1 cellular context compared by ENCODE assay signal in the genomic region with DNA sequence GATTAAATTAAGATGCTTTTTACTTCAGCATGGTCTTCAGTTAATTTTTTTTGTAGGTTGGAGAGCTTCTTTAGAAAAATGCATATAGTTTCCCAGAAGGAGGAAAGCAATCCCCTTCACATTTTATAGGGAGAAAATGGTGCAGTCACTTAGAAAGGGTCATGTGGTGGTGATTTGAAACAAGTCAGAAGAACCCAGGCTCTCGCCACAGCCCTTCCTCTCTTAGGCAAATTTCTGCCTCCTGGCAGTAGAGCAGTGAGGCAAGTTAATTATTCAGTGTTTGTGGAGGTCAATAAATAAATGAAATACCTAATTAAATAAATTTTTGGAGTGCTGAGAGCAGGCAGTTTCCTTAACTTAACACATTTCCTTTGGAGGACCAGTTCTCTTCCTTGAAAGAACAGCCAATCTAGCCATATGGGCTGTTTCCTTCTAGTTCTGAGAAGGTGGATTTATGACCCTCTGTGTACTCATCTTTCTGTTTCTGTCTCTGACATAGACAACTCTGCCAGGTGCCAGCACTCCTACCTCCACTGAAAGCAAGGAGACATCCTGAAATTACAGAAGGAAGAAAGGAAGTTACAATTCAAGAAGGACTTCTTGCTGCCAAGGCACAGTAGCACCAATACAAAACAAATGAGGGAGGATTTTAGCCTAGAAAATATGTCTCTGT.
TF ChIP-seq lines count a peak whose summit lies in the region.

No MANE protein-coding gene starts in this region.

TF ChIP-seq in WTC11, 78 proteins besides CTCF, POLR2A, EP300 and RAD21 (continued from another document):
- TF ChIP-seq, protein P1, sequence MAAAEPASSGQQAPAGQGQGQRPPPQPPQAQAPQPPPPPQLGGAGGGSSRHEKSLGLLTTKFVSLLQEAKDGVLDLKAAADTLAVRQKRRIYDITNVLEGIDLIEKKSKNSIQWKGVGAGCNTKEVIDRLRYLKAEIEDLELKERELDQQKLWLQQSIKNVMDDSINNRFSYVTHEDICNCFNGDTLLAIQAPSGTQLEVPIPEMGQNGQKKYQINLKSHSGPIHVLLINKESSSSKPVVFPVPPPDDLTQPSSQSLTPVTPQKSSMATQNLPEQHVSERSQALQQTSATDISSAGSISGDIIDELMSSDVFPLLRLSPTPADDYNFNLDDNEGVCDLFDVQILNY (CRISPR knock-in tag; IDR thresholded peaks at IDR 0.05): no peak
- TF ChIP-seq, protein P2, sequence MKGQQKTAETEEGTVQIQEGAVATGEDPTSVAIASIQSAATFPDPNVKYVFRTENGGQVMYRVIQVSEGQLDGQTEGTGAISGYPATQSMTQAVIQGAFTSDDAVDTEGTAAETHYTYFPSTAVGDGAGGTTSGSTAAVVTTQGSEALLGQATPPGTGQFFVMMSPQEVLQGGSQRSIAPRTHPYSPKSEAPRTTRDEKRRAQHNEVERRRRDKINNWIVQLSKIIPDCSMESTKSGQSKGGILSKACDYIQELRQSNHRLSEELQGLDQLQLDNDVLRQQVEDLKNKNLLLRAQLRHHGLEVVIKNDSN (CRISPR knock-in tag; IDR thresholded peaks at IDR 0.05): no peak
- TF ChIP-seq TEAD4 (CRISPR knock-in tag; IDR thresholded peaks at IDR 0.05): no peak
- TF ChIP-seq CREM (CRISPR knock-in tag; IDR thresholded peaks at IDR 0.05): no peak
- no peak for TF ChIP-seq GTF2I (CRISPR knock-in tag; conservative IDR thresholded peaks at IDR 0.05)
- TF ChIP-seq, protein P3, sequence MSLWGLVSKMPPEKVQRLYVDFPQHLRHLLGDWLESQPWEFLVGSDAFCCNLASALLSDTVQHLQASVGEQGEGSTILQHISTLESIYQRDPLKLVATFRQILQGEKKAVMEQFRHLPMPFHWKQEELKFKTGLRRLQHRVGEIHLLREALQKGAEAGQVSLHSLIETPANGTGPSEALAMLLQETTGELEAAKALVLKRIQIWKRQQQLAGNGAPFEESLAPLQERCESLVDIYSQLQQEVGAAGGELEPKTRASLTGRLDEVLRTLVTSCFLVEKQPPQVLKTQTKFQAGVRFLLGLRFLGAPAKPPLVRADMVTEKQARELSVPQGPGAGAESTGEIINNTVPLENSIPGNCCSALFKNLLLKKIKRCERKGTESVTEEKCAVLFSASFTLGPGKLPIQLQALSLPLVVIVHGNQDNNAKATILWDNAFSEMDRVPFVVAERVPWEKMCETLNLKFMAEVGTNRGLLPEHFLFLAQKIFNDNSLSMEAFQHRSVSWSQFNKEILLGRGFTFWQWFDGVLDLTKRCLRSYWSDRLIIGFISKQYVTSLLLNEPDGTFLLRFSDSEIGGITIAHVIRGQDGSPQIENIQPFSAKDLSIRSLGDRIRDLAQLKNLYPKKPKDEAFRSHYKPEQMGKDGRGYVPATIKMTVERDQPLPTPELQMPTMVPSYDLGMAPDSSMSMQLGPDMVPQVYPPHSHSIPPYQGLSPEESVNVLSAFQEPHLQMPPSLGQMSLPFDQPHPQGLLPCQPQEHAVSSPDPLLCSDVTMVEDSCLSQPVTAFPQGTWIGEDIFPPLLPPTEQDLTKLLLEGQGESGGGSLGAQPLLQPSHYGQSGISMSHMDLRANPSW (CRISPR knock-in tag; conservative IDR thresholded peaks at IDR 0.05; ENCODE audit: low read depth): no peak
- no peak for TF ChIP-seq KAT7 (CRISPR knock-in tag; IDR thresholded peaks at IDR 0.05; ENCODE audit: borderline replicate concordance)
- TF ChIP-seq SMAD4 (CRISPR knock-in tag; IDR thresholded peaks at IDR 0.05): no peak
- no peak for TF ChIP-seq HMGA2 (CRISPR knock-in tag; IDR thresholded peaks at IDR 0.05)
- TF ChIP-seq FOXJ3 (CRISPR knock-in tag; IDR thresholded peaks at IDR 0.05; ENCODE audit: borderline replicate concordance): no peak
- TF ChIP-seq JAZF1 (CRISPR knock-in tag; IDR thresholded peaks at IDR 0.05): no peak
